In genomic region chr3:37907371-37907770, GRCh38 we compare ENCODE assay signal across 17 cellular contexts. TPM values are rescaled to one million over a fixed set of nuclear protein-coding genes. Genes with fewer than 3 reads are reported as not detected.
DNase-seq lines count a peak whose midpoint lies in the region; ATAC-seq and TF ChIP-seq lines count a peak whose summit lies in the region.
"Had no signal": no experiment of that assay in that cellular context is flagged by ENCODE, and none has a peak within 500 bp of the region (broad histone marks: within the 10 kb centered on the region; RNA-seq: fewer than 3 reads in every experiment).

No MANE protein-coding gene starts in this region.

- no peaks in the 10 kb centered on the region for H4K20me1 ChIP-seq in BLaER1

- peaks cover 18 to 62% (median 32%) of the 10 kb centered on the region in 7 donors for H3K4me1 Mint-ChIP-seq in naive thymus-derived CD4-positive, alpha-beta T cell
- peaks cover 6 to 25% (median 17%) of the 10 kb centered on the region in 4 donors for H3K4me1 Mint-ChIP-seq in CD4-positive, alpha-beta memory T cell
- H3K4me1 Mint-ChIP-seq in Caco-2 (ENCODE audit: low read depth, unreplicated experiment) = peaks cover 15% of the 10 kb centered on the region

- H3K9ac ChIP-seq in BLaER1 = no peak overlapping the region
- H3K9ac ChIP-seq: SK-N-SH had no signal

- peaks cover 36% of the 10 kb centered on the region for H3K4me1 ChIP-seq in BLaER1
- H3K4me1 ChIP-seq in naive thymus-derived CD4-positive, alpha-beta T cell (ENCODE audit: control insufficient read depth in 2 of 2, insufficient read depth in 2 of 2, low read length in 2 of 2) = peaks cover 8 to 16% of the 10 kb centered on the region in 2 donors
- peaks cover 19% of the 10 kb centered on the region for H3K4me1 ChIP-seq in CD4-positive, alpha-beta memory T cell (ENCODE audit: insufficient read depth, low read length)
- peaks cover 29% of the 10 kb centered on the region for H3K4me1 ChIP-seq in Caco-2

- peak overlapping the region; percentile 75 for H3K4me2 ChIP-seq in BLaER1

- no peaks in the 10 kb centered on the region for H3K9me3 Mint-ChIP-seq in naive thymus-derived CD4-positive, alpha-beta T cell
- no peaks in the 10 kb centered on the region for H3K9me3 Mint-ChIP-seq in CD4-positive, alpha-beta memory T cell
- H3K9me3 Mint-ChIP-seq in Caco-2 (ENCODE audit: unreplicated experiment) = no peaks in the 10 kb centered on the region
- H3K9me3 Mint-ChIP-seq: stimulated activated naive CD8-positive, alpha-beta T cell treated with anti-CD3 and anti-CD28 coated beads, Interleukin-15, Interleukin-2, amounts not matched to agents 100 ng/mL and 50 ng/mL, for 24 hours had no signal

- no TSS peak for BruUV-seq in Caco-2 (replicated peaks; lab: Mats Ljungman, UMichigan)

- H3K4me3 ChIP-seq in BLaER1 (no peak overlapping the region), Caco-2 (ENCODE audit: low read depth, low read length) (no peak overlapping the region)
- H3K4me3 ChIP-seq in Jurkat, Clone E6-1 (ENCODE audit: low read length) = peak overlapping the region; percentile 15
- no peak overlapping the region for H3K4me3 ChIP-seq in naive thymus-derived CD4-positive, alpha-beta T cell (ENCODE audit: low read length)
- H3K4me3 ChIP-seq in CD4-positive, alpha-beta memory T cell (ENCODE audit: low read length in 2 of 2) = no peak overlapping the region
- H3K4me3 ChIP-seq: hepatocyte had no signal

- ATAC-seq in naive thymus-derived CD4-positive, alpha-beta T cell = no peak
- no peak for ATAC-seq in GM18873 (IDR thresholded peaks at IDR 0.05; ENCODE audit: low FRiP score, unreplicated experiment)

- intact Hi-C loops in naive thymus-derived CD4-positive, alpha-beta T cell (cut with micrococcal nuclease) = loop anchor here in 1 of 2 donors (10.0 kb wide), 1 partner anchor 57 kb away; no protein-coding TSS in a partner anchor
- intact Hi-C loops in CD4-positive, alpha-beta memory T cell (cut with micrococcal nuclease) = no loop called here
- intact Hi-C loops in Caco-2 (cut with micrococcal nuclease; ENCODE audit: unreplicated experiment) = no loop called here

- CTCF ChIA-PET in naive thymus-derived CD4-positive, alpha-beta T cell (lab: Charles Lee) = no interaction called here
- CTCF ChIA-PET in CD4-positive, alpha-beta memory T cell (lab: Charles Lee; ENCODE audit: partially characterized antibody) = no interaction called here
- CTCF ChIA-PET in Caco-2 (lab: Charles Lee) = no interaction called here

- DNase-seq in Jurkat, Clone E6-1 (ENCODE audit: low read depth, low spot score) = no peak
- DNase-seq in naive thymus-derived CD4-positive, alpha-beta T cell = no peak
- no peak for DNase-seq in CD4-positive, alpha-beta memory T cell
- no peak for DNase-seq in Caco-2
- no peak for DNase-seq in activated naive CD4-positive, alpha-beta T cell treated with anti-CD3 and anti-CD28 coated beads, Interleukin-2, amount 50 U/mL, for 16 hours
- DNase-seq: activated naive CD4-positive, alpha-beta T cell treated with Interleukin-2 at 50 U/mL for 16 hours; DMS153; effector memory CD4-positive, alpha-beta T cell; kidney glomerular epithelial cell; NCI-H1436 treated with DMSO at 0.1 percent for 48 hours; SK-N-SH; small intestine had no signal

- no peaks in the 10 kb centered on the region for H3K27me3 ChIP-seq in BLaER1
- no peaks in the 10 kb centered on the region for H3K27me3 ChIP-seq in naive thymus-derived CD4-positive, alpha-beta T cell (ENCODE audit: control insufficient read depth in 2 of 2, insufficient read depth in 2 of 2, low read length in 2 of 2)
- no peaks in the 10 kb centered on the region for H3K27me3 ChIP-seq in CD4-positive, alpha-beta memory T cell (ENCODE audit: insufficient read depth, low read length)
- H3K27me3 ChIP-seq in Caco-2 (replicated peaks; ENCODE audit: control insufficient read depth, insufficient read depth, low read length) = no peaks in the 10 kb centered on the region
- H3K27me3 ChIP-seq: hepatocyte had no signal

- H3K9me3 ChIP-seq in BLaER1 = no peaks in the 10 kb centered on the region
- H3K9me3 ChIP-seq in naive thymus-derived CD4-positive, alpha-beta T cell (ENCODE audit: control insufficient read depth in 2 of 3, low read length in 3 of 3) = no peaks in the 10 kb centered on the region
- no peaks in the 10 kb centered on the region for H3K9me3 ChIP-seq in CD4-positive, alpha-beta memory T cell (ENCODE audit: control insufficient read depth in 1 of 2, low read length in 2 of 2)
- H3K9me3 ChIP-seq in Caco-2 = no peaks in the 10 kb centered on the region; the same call in 1 of the 2 replicates
- H3K9me3 ChIP-seq: SK-N-SH had no signal

- H3K27ac ChIP-seq in BLaER1 = no peak overlapping the region
- peak overlapping the region; percentile 84 for H3K27ac ChIP-seq in angular gyrus (ENCODE audit: low read depth, low read length)
- H3K27ac ChIP-seq in naive thymus-derived CD4-positive, alpha-beta T cell (ENCODE audit: low read depth, low read length) = no peak overlapping the region
- H3K27ac ChIP-seq in CD4-positive, alpha-beta memory T cell (ENCODE audit: low read depth, low read length) = no peak overlapping the region

- H3K36me3 ChIP-seq in BLaER1 (no peaks in the 10 kb centered on the region), Caco-2 (ENCODE audit: control insufficient read depth, insufficient read depth, low read length) (no peaks in the 10 kb centered on the region)
- H3K36me3 ChIP-seq in naive thymus-derived CD4-positive, alpha-beta T cell (ENCODE audit: control insufficient read depth in 2 of 3, insufficient read depth in 3 of 3, low read length in 3 of 3) = no peaks in the 10 kb centered on the region
- H3K36me3 ChIP-seq in CD4-positive, alpha-beta memory T cell (ENCODE audit: insufficient read depth, low read length) = no peaks in the 10 kb centered on the region

- H3K27ac Mint-ChIP-seq in naive thymus-derived CD4-positive, alpha-beta T cell = peak overlapping the region in 3 of 9 donors; percentile 1 to 68 (median 33)
- H3K27ac Mint-ChIP-seq in CD4-positive, alpha-beta memory T cell = peak overlapping the region in 2 of 7 donors; percentile 0 to 65
- no peak overlapping the region for H3K27ac Mint-ChIP-seq in Caco-2 (ENCODE audit: unreplicated experiment)
- H3K27ac Mint-ChIP-seq: stimulated activated naive CD8-positive, alpha-beta T cell treated with anti-CD3 and anti-CD28 coated beads, Interleukin-15, Interleukin-2, amounts not matched to agents 100 ng/mL and 50 ng/mL, for 24 hours had no signal

- H3K36me3 Mint-ChIP-seq in naive thymus-derived CD4-positive, alpha-beta T cell = peaks cover 0 to 5% (median 0%) of the 10 kb centered on the region in 5 donors
- no peaks in the 10 kb centered on the region for H3K36me3 Mint-ChIP-seq in CD4-positive, alpha-beta memory T cell
- peaks cover 11% of the 10 kb centered on the region for H3K36me3 Mint-ChIP-seq in Caco-2 (ENCODE audit: insufficient read depth, unreplicated experiment)

- no peak for TF ChIP-seq CTCF in Caco-2 (IDR thresholded peaks at IDR 0.05; ENCODE audit: insufficient read depth in 1 of 2, low read depth in 1 of 2, low read length in 1 of 2, severe bottlenecking in 1 of 2, unreplicated experiment in 1 of 2)

- peak overlapping the region in 8 of 10 donors; percentile 4 to 69 (median 32) for H3K4me3 Mint-ChIP-seq in naive thymus-derived CD4-positive, alpha-beta T cell
- peak overlapping the region in 3 of 8 donors; percentile 17 to 55 (median 33) for H3K4me3 Mint-ChIP-seq in CD4-positive, alpha-beta memory T cell
- no peak overlapping the region for H3K4me3 Mint-ChIP-seq in Caco-2 (ENCODE audit: unreplicated experiment)

- H3K27me3 Mint-ChIP-seq in naive thymus-derived CD4-positive, alpha-beta T cell = no peaks in the 10 kb centered on the region
- peaks cover 6 to 7% of the 10 kb centered on the region in 2 donors for H3K27me3 Mint-ChIP-seq in CD4-positive, alpha-beta memory T cell
- no peaks in the 10 kb centered on the region for H3K27me3 Mint-ChIP-seq in Caco-2 (ENCODE audit: insufficient read depth, unreplicated experiment)
- H3K27me3 Mint-ChIP-seq: stimulated activated naive CD8-positive, alpha-beta T cell treated with anti-CD3 and anti-CD28 coated beads, Interleukin-15, Interleukin-2, amounts not matched to agents 100 ng/mL and 50 ng/mL, for 24 hours had no signal

- POLR2A ChIA-PET in naive thymus-derived CD4-positive, alpha-beta T cell (lab: Charles Lee) = no interaction called here
- POLR2A ChIA-PET in CD4-positive, alpha-beta memory T cell (lab: Charles Lee; ENCODE audit: partially characterized antibody) = no interaction called here
- POLR2A ChIA-PET in Caco-2 (lab: Charles Lee) = no interaction called here

RNA-seq across cellular contexts. Expression of gene CTDSPL, which starts 45.7 kb away (rescaled TPM):
- polyA plus RNA-seq in Jurkat, Clone E6-1 (2012; ENCODE audit: insufficient read depth, insufficient read length) = 15.1 TPM
- total RNA-seq in naive thymus-derived CD4-positive, alpha-beta T cell = 1 to 10 TPM; 1.5 to 5.6 (median 1.7) TPM
- under 1 TPM; 0.15 to 0.58 TPM for polyA plus RNA-seq in naive thymus-derived CD4-positive, alpha-beta T cell
- total RNA-seq in CD4-positive, alpha-beta memory T cell = under 1 TPM; 0.61 to 0.73 TPM
- polyA plus RNA-seq in CD4-positive, alpha-beta memory T cell = under 1 TPM in 1 of 2 donors, not detected in 1; 0.08 TPM
- total RNA-seq in Caco-2 (2022) = 56.5 and 60.9 TPM in 2 replicates
